8 cellular contexts compared by ENCODE assay signal in genomic region chr4:7987148-7987989, GRCh38. TPM values are rescaled to one million over a fixed set of nuclear protein-coding genes. Genes with fewer than 3 reads are reported as not detected.
DNase-seq lines count a peak whose midpoint lies in the region; ATAC-seq and TF ChIP-seq lines count a peak whose summit lies in the region.

No MANE protein-coding gene starts in this region.

- intact Hi-C loops in esophagus squamous epithelium (cut with DNase I), result loop anchor here (2.0 kb wide), 1 partner anchor 183 kb away; no protein-coding TSS in a partner anchor

- TF ChIP-seq CTCF in OCI-LY3 (IDR thresholded peaks at IDR 0.05; ENCODE audit: low read depth, low read length) (peak; percentile 83), esophagus squamous epithelium (IDR thresholded peaks at IDR 0.05) (peak; percentile 76 to 91 (median 87))

- H3K27me3 Mint-ChIP-seq in naive thymus-derived CD8-positive, alpha-beta T cell, result peaks cover 0 to 8% (median 3%) of the 10 kb centered on the region in 5 donors

- no peaks in the 10 kb centered on the region for H3K36me3 ChIP-seq in OCI-LY3 (replicated peaks; ENCODE audit: low read depth, low read length)
- no peaks in the 10 kb centered on the region for H3K36me3 ChIP-seq in esophagus squamous epithelium

- H3K27me3 ChIP-seq in OCI-LY3 (ENCODE audit: low read depth, low read length), result no peaks in the 10 kb centered on the region
- peaks cover 0 to 26% (median 0%) of the 10 kb centered on the region in 4 donors for H3K27me3 ChIP-seq in esophagus squamous epithelium

- H3K4me3 Mint-ChIP-seq in naive thymus-derived CD8-positive, alpha-beta T cell, result no peak overlapping the region

- H3K27ac Mint-ChIP-seq in naive thymus-derived CD8-positive, alpha-beta T cell, result peak overlapping the region in 1 of 10 donors; percentile 13

- H3K27ac ChIP-seq in OCI-LY3 (ENCODE audit: low read length) (no peak overlapping the region), esophagus squamous epithelium (no peak overlapping the region)

- DNase-seq in AG20443 (ENCODE audit: low spot score), result peak; percentile 82
- peak; percentile 76 for DNase-seq in activated T-cell treated with anti-CD3 and anti-CD28 coated beads for 4 hours
- DNase-seq in esophagus squamous epithelium (lab: John Stamatoyannopoulos, UW), result no peak
- DNase-seq in naive thymus-derived CD8-positive, alpha-beta T cell, result peak; percentile 50 to 85 (median 64)
- peak; percentile 53 for DNase-seq in stimulated activated naive CD4-positive, alpha-beta T cell treated with Interleukin-2 at 50 U/mL for 16 hours (lab: John Stamatoyannopoulos, UW)

- H2AFZ ChIP-seq in OCI-LY3 (ENCODE audit: low read depth, low read length), result no peak overlapping the region

- peak; percentile 79 for ATAC-seq in GM18868 (IDR thresholded peaks at IDR 0.05; ENCODE audit: unreplicated experiment)
- peak; percentile 78 for ATAC-seq in HG03521 (IDR thresholded peaks at IDR 0.05; ENCODE audit: unreplicated experiment)
- peak; percentile 82 to 87 for ATAC-seq in naive thymus-derived CD8-positive, alpha-beta T cell

- POLR2A ChIA-PET in naive thymus-derived CD8-positive, alpha-beta T cell (lab: Charles Lee), result no interaction called here

- no peaks in the 10 kb centered on the region for H3K4me1 ChIP-seq in OCI-LY3 (ENCODE audit: low read length)
- H3K4me1 ChIP-seq in esophagus squamous epithelium, result peaks cover 3 to 10% (median 3%) of the 10 kb centered on the region in 3 donors

- H3K9me3 ChIP-seq in OCI-LY3 (ENCODE audit: insufficient read depth, low read length) (no peaks in the 10 kb centered on the region), esophagus squamous epithelium (no peaks in the 10 kb centered on the region)

- peaks cover 0 to 7% (median 3%) of the 10 kb centered on the region in 3 donors for H3K36me3 Mint-ChIP-seq in naive thymus-derived CD8-positive, alpha-beta T cell

- H3K79me2 ChIP-seq in OCI-LY3 (ENCODE audit: low read length), result no peaks in the 10 kb centered on the region

- H3K4me2 ChIP-seq in OCI-LY3 (ENCODE audit: low read length), result no peak overlapping the region

- no peak overlapping the region for H3K4me3 ChIP-seq in OCI-LY3 (ENCODE audit: low read length)
- no peak overlapping the region for H3K4me3 ChIP-seq in esophagus squamous epithelium

- WGBS in esophagus squamous epithelium, 2 donors, result 48 to 73% methylated on average over 3 to 10 of the region's 10 CpGs

- H3K4me1 Mint-ChIP-seq in naive thymus-derived CD8-positive, alpha-beta T cell, result peaks cover 2 to 12% (median 6%) of the 10 kb centered on the region in 4 donors

- no peaks in the 10 kb centered on the region for H4K20me1 ChIP-seq in OCI-LY3 (ENCODE audit: insufficient read depth, low read length)

- H3K9ac ChIP-seq in OCI-LY3 (ENCODE audit: low read length), result no peak overlapping the region

- peaks cover 0 to 7% (median 0%) of the 10 kb centered on the region in 9 donors for H3K9me3 Mint-ChIP-seq in naive thymus-derived CD8-positive, alpha-beta T cell

- TF ChIP-seq POLR2A in esophagus squamous epithelium (IDR thresholded peaks at IDR 0.05), result no peak

RNA-seq across cellular contexts. Expression of gene AFAP1, which starts 47.7 kb away (rescaled TPM):
- total RNA-seq in esophagus squamous epithelium, result 10 to 100 TPM in 2 of 4 donors, 1 to 10 TPM in 2; 4.4 to 16.6 (median 10.7) TPM
- total RNA-seq in naive thymus-derived CD8-positive, alpha-beta T cell, result 1 to 10 TPM; 7.4 to 7.6 TPM
- 1 to 10 TPM in 1 of 3 donors, under 1 TPM in 2; 0.90 to 3.3 (median 0.94) TPM for polyA plus RNA-seq in naive thymus-derived CD8-positive, alpha-beta T cell
